ENCODE assay signal across 8 cellular contexts in genomic region chr12:95998611-95999300, GRCh38. TPM values are rescaled to one million over a fixed set of nuclear protein-coding genes. Genes with fewer than 3 reads are reported as not detected.
A peak's percentile ranks its signal among the peaks of the same experiment; 100 is the strongest.
DNase-seq lines count a peak whose midpoint lies in the region; ATAC-seq, FAIRE-seq and TF ChIP-seq lines count a peak whose summit lies in the region.

No MANE protein-coding gene starts in this region.

- H3K4me1 ChIP-seq in Caco-2 = no peaks in the 10 kb centered on the region; the same call in 1 of the 2 replicates
- H3K4me1 ChIP-seq in endodermal cell (ENCODE audit: control insufficient read depth, insufficient read depth, low read length) = no peaks in the 10 kb centered on the region
- H3K4me1 ChIP-seq in thyroid gland = no peaks in the 10 kb centered on the region

- H3K27ac ChIP-seq in endodermal cell (ENCODE audit: low read depth, low read length) (no peak overlapping the region), thyroid gland (no peak overlapping the region)

- no peak overlapping the region for H3K4me3 Mint-ChIP-seq in Caco-2 (ENCODE audit: unreplicated experiment)
- H3K4me3 Mint-ChIP-seq in endodermal cell = no peak overlapping the region

- intact Hi-C loops in Caco-2 (cut with micrococcal nuclease; ENCODE audit: unreplicated experiment) (loop anchor here (1.0 to 10.0 kb wide), 4 partner anchors 39 to 414 kb away; no protein-coding TSS in a partner anchor), thyroid gland (cut with DNase I) (loop anchor here (10.0 kb wide), 1 partner anchor 84 kb away; no protein-coding TSS in a partner anchor)

- peaks cover 20% of the 10 kb centered on the region for H3K4me1 Mint-ChIP-seq in Caco-2 (ENCODE audit: low read depth, unreplicated experiment)
- H3K4me1 Mint-ChIP-seq in endodermal cell = no peaks in the 10 kb centered on the region

- TF ChIP-seq POLR2A in thyroid gland (IDR thresholded peaks at IDR 0.05) = no peak

- no peaks in the 10 kb centered on the region for H3K36me3 ChIP-seq in Caco-2 (ENCODE audit: control insufficient read depth, insufficient read depth, low read length)
- peaks cover 27% of the 10 kb centered on the region for H3K36me3 ChIP-seq in endodermal cell (ENCODE audit: control insufficient read depth, insufficient read depth, low read length)
- peaks cover 10 to 13% of the 10 kb centered on the region in 2 donors for H3K36me3 ChIP-seq in thyroid gland

- H3K4me3 ChIP-seq in Caco-2 (ENCODE audit: low read depth, low read length) = no peak overlapping the region
- no peak overlapping the region for H3K4me3 ChIP-seq in endodermal cell (ENCODE audit: low read length)
- no peak overlapping the region for H3K4me3 ChIP-seq in thyroid gland (replicated peaks in 1 of 3)

- H3K27ac Mint-ChIP-seq in Caco-2 (ENCODE audit: unreplicated experiment) = no peak overlapping the region
- no peak overlapping the region for H3K27ac Mint-ChIP-seq in endodermal cell

- peak; percentile 92 for FAIRE-seq in GM19239 (lab: Jason Lieb, UNC)

- no TSS peak for BruUV-seq in Caco-2 (replicated peaks; lab: Mats Ljungman, UMichigan)

- POLR2A ChIA-PET in Caco-2 (lab: Charles Lee) = interaction anchor here (0.6 kb wide), 2 partner anchors 62 to 194 kb away, joined by 3 to 7 read pairs; no protein-coding TSS in a partner anchor

- ATAC-seq in HG03139 (IDR thresholded peaks at IDR 0.05; ENCODE audit: unreplicated experiment) = peak; percentile 88

- CTCF ChIA-PET in Caco-2 (lab: Charles Lee) = interaction anchor here (0.5 to 2.3 kb wide), 11 partner anchors 9 to 424 kb away, joined by 3 to 24 read pairs (median 4); partner anchors contain the start of gene CCDC38

- H3K9ac ChIP-seq in endodermal cell (ENCODE audit: extremely low read depth, low read length, poor library complexity, severe bottlenecking) = no peak overlapping the region

- TF ChIP-seq CTCF in Caco-2 (IDR thresholded peaks at IDR 0.05; ENCODE audit: insufficient read depth in 1 of 2, low read depth in 1 of 2, low read length in 1 of 2, severe bottlenecking in 1 of 2, unreplicated experiment in 1 of 2) (peak; percentile 64 to 67), endodermal cell (conservative IDR thresholded peaks at IDR 0.05) (peak; percentile 91), thyroid gland (IDR thresholded peaks at IDR 0.05) (peak in 5 of 6 experiments; percentile 36 to 76 (median 65))

- H3K9me3 Mint-ChIP-seq in Caco-2 (ENCODE audit: unreplicated experiment) (no peaks in the 10 kb centered on the region), endodermal cell (no peaks in the 10 kb centered on the region)

- DNase-seq in Caco-2 (peak; percentile 55 to 58), GM19239 (ENCODE audit: insufficient read length, low spot score) (peak; percentile 42), NCI-H345 treated with DMSO at 0.1 percent for 48 hours (lab: John Stamatoyannopoulos, UW; ENCODE audit: unreplicated experiment) (peak; percentile 10), endodermal cell (peak; percentile 83), mucosa of gallbladder (ENCODE audit: low spot score) (peak; percentile 26), thyroid gland (peak; percentile 36 to 45)
- peak; percentile 8 to 24 for DNase-seq in activated CD4-positive, alpha-beta T cell treated with anti-CD3 and anti-CD28 coated beads for 24 hours (ENCODE audit: low read depth in 2 of 2)

- 46 to 52% methylated on average over 4 to 7 of the region's 7 CpGs for WGBS in endodermal cell (ENCODE audit: insufficient coverage in 1 of 2, insufficient read length in 1 of 2), 2 experiments
- 23 to 25% methylated on average over 7 of the region's 7 CpGs for WGBS in thyroid gland, 2 donors

- H3K27me3 Mint-ChIP-seq in Caco-2 (ENCODE audit: insufficient read depth, unreplicated experiment) (no peaks in the 10 kb centered on the region), endodermal cell (ENCODE audit: insufficient read depth) (no peaks in the 10 kb centered on the region)

- H3K9me3 ChIP-seq in Caco-2 = no peaks in the 10 kb centered on the region
- H3K9me3 ChIP-seq in endodermal cell (ENCODE audit: control insufficient read depth, low read length) = no peaks in the 10 kb centered on the region
- H3K9me3 ChIP-seq in thyroid gland = no peaks in the 10 kb centered on the region

- H3K27me3 ChIP-seq in Caco-2 (replicated peaks; ENCODE audit: control insufficient read depth, insufficient read depth, low read length) (no peaks in the 10 kb centered on the region), endodermal cell (ENCODE audit: control insufficient read depth, insufficient read depth, low read length, poor library complexity, severe bottlenecking) (no peaks in the 10 kb centered on the region), thyroid gland (no peaks in the 10 kb centered on the region)

- peaks cover 5% of the 10 kb centered on the region for H3K36me3 Mint-ChIP-seq in Caco-2 (ENCODE audit: insufficient read depth, unreplicated experiment)
- peaks cover 16% of the 10 kb centered on the region for H3K36me3 Mint-ChIP-seq in endodermal cell (ENCODE audit: low read depth)

RNA-seq across cellular contexts. Expression of gene HAL, which starts 2.6 kb away (rescaled TPM):
- 0.51 and 0.82 TPM in 2 replicates for total RNA-seq in Caco-2 (2022)
- under 1 TPM; 0.31 to 0.49 TPM for total RNA-seq in endodermal cell
- polyA plus RNA-seq in endodermal cell (2013, experiment 1 of 2) = not detected
- 0.33 TPM for polyA plus RNA-seq in endodermal cell (2013, experiment 2 of 2)
- total RNA-seq in mucosa of gallbladder = 0.58 TPM
- total RNA-seq in thyroid gland = 1 to 10 TPM in 2 of 4 donors, not detected in 2; 1.3 to 1.9 TPM

RNA-seq across cellular contexts. Expression of gene LTA4H, which starts 36.6 kb away (rescaled TPM):
- 56.7 and 61.9 TPM in 2 replicates for total RNA-seq in Caco-2 (2022)
- 100 to 1,000 TPM; 112 to 141 TPM for total RNA-seq in endodermal cell
- 132 TPM for polyA plus RNA-seq in endodermal cell (2013, experiment 1 of 2)
- polyA plus RNA-seq in endodermal cell (2013, experiment 2 of 2) = 110 TPM
- 62.1 TPM for total RNA-seq in mucosa of gallbladder
- total RNA-seq in thyroid gland = 100 to 1,000 TPM in 1 of 4 donors, 10 to 100 TPM in 3; 70.1 to 102 (median 75.0) TPM

RNA-seq across cellular contexts. Expression of gene AMDHD1, which starts 55.6 kb away (rescaled TPM):
- 0.32 and 0.61 TPM in 2 replicates for total RNA-seq in Caco-2 (2022)
- under 1 TPM; 0.46 to 0.71 TPM for total RNA-seq in endodermal cell
- 0.32 TPM for polyA plus RNA-seq in endodermal cell (2013, experiment 1 of 2)
- 0.17 TPM for polyA plus RNA-seq in endodermal cell (2013, experiment 2 of 2)
- total RNA-seq in mucosa of gallbladder = 1.2 TPM
- total RNA-seq in thyroid gland = under 1 TPM in 3 of 4 donors, not detected in 1; 0.54 to 0.81 (median 0.78) TPM

RNA-seq across cellular contexts. Expression of gene CCDC38, which starts 56.3 kb away (rescaled TPM):
- total RNA-seq in Caco-2 (2022) = not detected in 2 replicates
- under 1 TPM; 0.35 TPM for total RNA-seq in endodermal cell
- polyA plus RNA-seq in endodermal cell (2013, experiment 1 of 2) = 0.14 TPM
- not detected for polyA plus RNA-seq in endodermal cell (2013, experiment 2 of 2)
- not detected for total RNA-seq in mucosa of gallbladder
- under 1 TPM in 1 of 4 donors, not detected in 3; 0.67 TPM for total RNA-seq in thyroid gland

Comparison
In these comparisons a context has a peak if more than half of its experiments do, and no peak if none do; other contexts are left out.
1. DNase-seq: peak in every context shown above with its lines; median percentile 83 in endodermal cell; 56 in Caco-2; 42 in GM19239; 40 in thyroid gland; 26 in mucosa of gallbladder; 16 in activated CD4-positive, alpha-beta T cell treated with anti-CD3 and anti-CD28 coated beads for 24 hours; 10 in NCI-H345 treated with DMSO at 0.1 percent for 48 hours.